ENCODE assay signal across 18 cellular contexts in the genomic region with DNA sequence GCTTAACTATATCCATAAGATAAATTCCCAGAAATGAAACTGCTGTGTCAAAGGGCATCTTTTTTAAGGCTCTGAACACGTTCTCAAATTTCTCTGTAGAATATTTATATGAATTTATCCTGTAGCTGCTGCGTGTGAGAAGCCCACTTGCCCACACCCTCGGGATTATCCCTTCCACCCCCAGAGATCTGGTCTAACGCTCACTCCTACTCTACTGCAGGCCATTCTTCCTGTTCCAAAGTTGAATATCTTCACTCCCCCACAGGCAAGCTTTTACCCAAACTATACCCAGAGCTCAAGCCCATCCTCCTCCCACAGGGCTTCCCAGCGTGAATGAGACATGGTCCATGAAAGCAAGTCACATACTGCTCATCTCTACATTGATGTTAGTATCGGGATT.
"Had no signal": no experiment of that assay in that cellular context is flagged by ENCODE, and none has a peak within 500 bp of the region (broad histone marks: within the 10 kb centered on the region; RNA-seq: fewer than 3 reads in every experiment).

No MANE protein-coding gene starts in this region.

- H3K4me3 Mint-ChIP-seq: stimulated activated effector memory CD8-positive, alpha-beta T cell treated with anti-CD3 and anti-CD28 coated beads, Interleukin-12 subunit alpha, Interleukin-12 subunit beta, amount 100 ng/mL, for 72 hours; stimulated activated naive B cell treated with anti-CD40 and anti-IgM and Interleukin-4, amounts not matched to agents 10 μg/mL and 1 μg/mL and 100 μg/mL, for 72 hours; stimulated activated naive CD8-positive, alpha-beta T cell treated with anti-CD3 and anti-CD28 coated beads, Interleukin-15, amount 100 ng/mL, for 72 hours; stimulated activated naive CD8-positive, alpha-beta T cell treated with anti-CD3 and anti-CD28 coated beads, Interleukin-15, Interleukin-2, amounts not matched to agents 100 ng/mL and 50 ng/mL, for 24 hours; type B pancreatic cell had no signal

- H3K27me3 Mint-ChIP-seq: stimulated activated naive B cell treated with anti-CD40 and anti-IgM and Interleukin-4, amounts not matched to agents 10 μg/mL and 1 μg/mL and 100 μg/mL, for 72 hours; stimulated activated naive CD8-positive, alpha-beta T cell treated with anti-CD3 and anti-CD28 coated beads, Interleukin-15, amount 100 ng/mL, for 72 hours; stimulated activated naive CD8-positive, alpha-beta T cell treated with anti-CD3 and anti-CD28 coated beads, Interleukin-15, Interleukin-2, amounts not matched to agents 100 ng/mL and 50 ng/mL, for 24 hours; type B pancreatic cell had no signal

- H3K36me3 ChIP-seq: thoracic aorta, uterus, vagina had no signal

- H3K4me3 ChIP-seq: stomach, suprapubic skin, testis, thoracic aorta, thyroid gland, tibial artery, tibial nerve, transverse colon, upper lobe of left lung, upper lobe of right lung, uterus, vagina had no signal

- H3K27ac ChIP-seq: stomach, suprapubic skin, testis, thoracic aorta, thyroid gland, tibial artery, tibial nerve, transverse colon, upper lobe of left lung, upper lobe of right lung, uterus, vagina had no signal

- H3K9me3 ChIP-seq: stomach, suprapubic skin, testis, thoracic aorta, thyroid gland, tibial artery, tibial nerve, transverse colon, upper lobe of left lung, upper lobe of right lung, uterus, vagina had no signal

- H3K4me1 Mint-ChIP-seq: stimulated activated effector memory CD8-positive, alpha-beta T cell treated with anti-CD3 and anti-CD28 coated beads, Interleukin-12 subunit alpha, Interleukin-12 subunit beta, amount 100 ng/mL, for 72 hours; stimulated activated naive CD8-positive, alpha-beta T cell treated with anti-CD3 and anti-CD28 coated beads, Interleukin-15, amount 100 ng/mL, for 72 hours had no signal

- ATAC-seq: stimulated activated effector memory CD8-positive, alpha-beta T cell treated with anti-CD3 and anti-CD28 coated beads, Interleukin-12 subunit alpha, Interleukin-12 subunit beta, amount 100 ng/mL, for 72 hours; stimulated activated naive B cell treated with anti-CD40 and anti-IgM and Interleukin-4, amounts not matched to agents 10 μg/mL and 1 μg/mL and 100 μg/mL, for 72 hours; stimulated activated naive CD8-positive, alpha-beta T cell treated with anti-CD3 and anti-CD28 coated beads, Interleukin-15, amount 100 ng/mL, for 72 hours; stimulated activated naive CD8-positive, alpha-beta T cell treated with anti-CD3 and anti-CD28 coated beads, Interleukin-15, Interleukin-2, amounts not matched to agents 100 U/mL and 50 U/mL, for 24 hours; upper lobe of right lung had no signal

- H3K36me3 Mint-ChIP-seq: stimulated activated effector memory CD8-positive, alpha-beta T cell treated with anti-CD3 and anti-CD28 coated beads, Interleukin-12 subunit alpha, Interleukin-12 subunit beta, amount 100 ng/mL, for 72 hours had no signal

- H3K27ac Mint-ChIP-seq: stimulated activated effector memory CD8-positive, alpha-beta T cell treated with anti-CD3 and anti-CD28 coated beads, Interleukin-12 subunit alpha, Interleukin-12 subunit beta, amount 100 ng/mL, for 72 hours; stimulated activated naive B cell treated with anti-CD40 and anti-IgM and Interleukin-4, amounts not matched to agents 10 μg/mL and 1 μg/mL and 100 μg/mL, for 72 hours; stimulated activated naive CD8-positive, alpha-beta T cell treated with anti-CD3 and anti-CD28 coated beads, Interleukin-15, amount 100 ng/mL, for 72 hours; stimulated activated naive CD8-positive, alpha-beta T cell treated with anti-CD3 and anti-CD28 coated beads, Interleukin-15, Interleukin-2, amounts not matched to agents 100 ng/mL and 50 ng/mL, for 24 hours; type B pancreatic cell had no signal

- H3K9me3 Mint-ChIP-seq: stimulated activated effector memory CD8-positive, alpha-beta T cell treated with anti-CD3 and anti-CD28 coated beads, Interleukin-12 subunit alpha, Interleukin-12 subunit beta, amount 100 ng/mL, for 72 hours; stimulated activated naive B cell treated with anti-CD40 and anti-IgM and Interleukin-4, amounts not matched to agents 10 μg/mL and 1 μg/mL and 100 μg/mL, for 72 hours; stimulated activated naive CD8-positive, alpha-beta T cell treated with anti-CD3 and anti-CD28 coated beads, Interleukin-15, amount 100 ng/mL, for 72 hours; stimulated activated naive CD8-positive, alpha-beta T cell treated with anti-CD3 and anti-CD28 coated beads, Interleukin-15, Interleukin-2, amounts not matched to agents 100 ng/mL and 50 ng/mL, for 24 hours; type B pancreatic cell had no signal

- H3K4me1 ChIP-seq: testis, uterus, vagina had no signal
